ENCODE assay signal across 8 cellular contexts in the genomic region with DNA sequence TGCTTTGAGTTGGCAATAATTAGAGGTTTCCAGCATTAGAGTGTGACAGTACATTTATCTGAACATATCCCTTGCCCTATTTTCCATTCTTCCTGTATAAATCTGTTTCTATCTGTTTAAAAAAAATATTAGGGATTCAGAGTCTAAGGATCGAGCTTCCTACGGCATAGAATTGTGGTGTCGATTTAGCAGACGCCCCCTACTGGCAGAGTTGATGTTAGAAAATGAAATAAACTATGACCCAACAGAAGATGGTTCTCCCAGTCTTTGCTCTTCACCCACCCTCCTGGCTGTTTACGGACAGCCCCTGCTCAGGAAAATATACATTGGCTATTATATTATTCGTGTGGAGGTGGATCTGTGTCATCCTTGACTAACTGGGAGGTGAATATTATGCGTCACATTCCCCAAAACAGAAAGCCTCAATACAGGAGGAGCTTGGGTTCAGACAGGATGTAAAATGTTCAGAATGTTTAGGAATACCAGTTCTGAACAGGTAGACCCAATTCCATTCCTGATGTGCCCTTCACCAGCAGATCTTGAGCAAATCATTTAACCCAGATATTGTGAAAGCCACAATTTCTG. TPM values are rescaled to one million over a fixed set of nuclear protein-coding genes. Genes with fewer than 3 reads are reported as not detected.
DNase-seq lines count a peak whose midpoint lies in the region; ATAC-seq and TF ChIP-seq lines count a peak whose summit lies in the region.

No MANE protein-coding gene starts in this region.

- H3K4me1 ChIP-seq in cardiac muscle cell (ENCODE audit: low read depth) (no peaks in the 10 kb centered on the region), OCI-LY3 (ENCODE audit: low read length) (peaks cover 8% of the 10 kb centered on the region)

- peak overlapping the region; percentile 4 for H3K4me3 Mint-ChIP-seq in activated naive CD8-positive, alpha-beta T cell treated with anti-CD3 and anti-CD28 coated beads, Interleukin-2, amount 10 ng/mL, durations not matched to agents 7 days and 5 days
- peak overlapping the region; percentile 34 for H3K4me3 Mint-ChIP-seq in stimulated activated effector memory CD8-positive, alpha-beta T cell treated with anti-CD3 and anti-CD28 coated beads, Interleukin-12 subunit alpha, Interleukin-12 subunit beta, amount 100 ng/mL, for 72 hours

- H3K9me3 Mint-ChIP-seq in activated naive CD8-positive, alpha-beta T cell treated with anti-CD3 and anti-CD28 coated beads, Interleukin-2, amount 10 ng/mL, durations not matched to agents 7 days and 5 days: peaks cover 4% of the 10 kb centered on the region
- no peaks in the 10 kb centered on the region for H3K9me3 Mint-ChIP-seq in stimulated activated effector memory CD8-positive, alpha-beta T cell treated with anti-CD3 and anti-CD28 coated beads, Interleukin-12 subunit alpha, Interleukin-12 subunit beta, amount 100 ng/mL, for 72 hours

- H3K4me3 ChIP-seq in cardiac muscle cell: no peak overlapping the region
- peak overlapping the region; percentile 51 for H3K4me3 ChIP-seq in OCI-LY3 (ENCODE audit: low read length)

- no peaks in the 10 kb centered on the region for H3K27me3 Mint-ChIP-seq in activated naive CD8-positive, alpha-beta T cell treated with anti-CD3 and anti-CD28 coated beads, Interleukin-2, amount 10 ng/mL, durations not matched to agents 7 days and 5 days

- H3K27ac ChIP-seq in cardiac muscle cell (no peak overlapping the region), OCI-LY3 (ENCODE audit: low read length) (no peak overlapping the region)

- POLR2A ChIA-PET in activated naive CD8-positive, alpha-beta T cell treated with anti-CD3 and anti-CD28 coated beads, Interleukin-2, amount 10 ng/mL, durations not matched to agents 7 days and 5 days (lab: Charles Lee): interaction anchor here (1.3 to 1.6 kb wide), 3 partner anchors 68 to 141 kb away, joined by 3 to 5 read pairs (median 5); no protein-coding TSS in a partner anchor

- DNase-seq in cardiac muscle cell (ENCODE audit: low read depth in 1 of 2, low spot score in 1 of 2): peak; percentile 54 to 63
- DNase-seq in Right ventricle myocardium inferior (ENCODE audit: missing footprints): no peak
- no peak for DNase-seq in activated naive CD8-positive, alpha-beta T cell treated with anti-CD3 and anti-CD28 coated beads, Interleukin-2, amount 10 ng/mL, durations not matched to agents 7 days and 5 days
- peak; percentile 50 for DNase-seq in iPS-NIHi11 (ENCODE audit: low spot score)
- DNase-seq in stimulated activated effector memory CD8-positive, alpha-beta T cell treated with anti-CD3 and anti-CD28 coated beads, Interleukin-12 subunit alpha, Interleukin-12 subunit beta, amount 100 ng/mL, for 72 hours (ENCODE audit: low spot score in 2 of 2): peak; percentile 30 to 58

- H3K9ac ChIP-seq in OCI-LY3 (ENCODE audit: low read length): no peak overlapping the region

- H3K36me3 Mint-ChIP-seq in activated naive CD8-positive, alpha-beta T cell treated with anti-CD3 and anti-CD28 coated beads, Interleukin-2, amount 10 ng/mL, durations not matched to agents 7 days and 5 days: peaks cover 12% of the 10 kb centered on the region
- H3K36me3 Mint-ChIP-seq in stimulated activated effector memory CD8-positive, alpha-beta T cell treated with anti-CD3 and anti-CD28 coated beads, Interleukin-12 subunit alpha, Interleukin-12 subunit beta, amount 100 ng/mL, for 72 hours: no peaks in the 10 kb centered on the region

- no peaks in the 10 kb centered on the region for H3K79me2 ChIP-seq in OCI-LY3 (ENCODE audit: low read length)

- H2AFZ ChIP-seq in OCI-LY3 (ENCODE audit: low read depth, low read length): no peak overlapping the region; the same call in 1 of the 2 replicates

- ATAC-seq in Right ventricle myocardium inferior (no peak), HG02642 (IDR thresholded peaks at IDR 0.05; ENCODE audit: poor library complexity, unreplicated experiment) (peak; percentile 67), GM18867 (IDR thresholded peaks at IDR 0.05; ENCODE audit: unreplicated experiment) (no peak)
- no peak for ATAC-seq in activated naive CD8-positive, alpha-beta T cell treated with anti-CD3 and anti-CD28 coated beads, Interleukin-2, amount 10 ng/mL, durations not matched to agents 7 days and 5 days (ENCODE audit: low read depth)
- ATAC-seq in stimulated activated effector memory CD8-positive, alpha-beta T cell treated with anti-CD3 and anti-CD28 coated beads, Interleukin-12 subunit alpha, Interleukin-12 subunit beta, amount 100 ng/mL, for 72 hours: peak; percentile 40

- H3K36me3 ChIP-seq in cardiac muscle cell: no peaks in the 10 kb centered on the region
- H3K36me3 ChIP-seq in OCI-LY3 (replicated peaks; ENCODE audit: low read depth, low read length): no peaks in the 10 kb centered on the region

- H3K4me1 Mint-ChIP-seq in activated naive CD8-positive, alpha-beta T cell treated with anti-CD3 and anti-CD28 coated beads, Interleukin-2, amount 10 ng/mL, durations not matched to agents 7 days and 5 days: peaks cover 35% of the 10 kb centered on the region
- peaks cover 43% of the 10 kb centered on the region for H3K4me1 Mint-ChIP-seq in stimulated activated effector memory CD8-positive, alpha-beta T cell treated with anti-CD3 and anti-CD28 coated beads, Interleukin-12 subunit alpha, Interleukin-12 subunit beta, amount 100 ng/mL, for 72 hours

- H3K27me3 ChIP-seq in cardiac muscle cell (no peaks in the 10 kb centered on the region), OCI-LY3 (ENCODE audit: low read depth, low read length) (no peaks in the 10 kb centered on the region)

- no peak overlapping the region for H3K27ac Mint-ChIP-seq in activated naive CD8-positive, alpha-beta T cell treated with anti-CD3 and anti-CD28 coated beads, Interleukin-2, amount 10 ng/mL, durations not matched to agents 7 days and 5 days
- no peak overlapping the region for H3K27ac Mint-ChIP-seq in stimulated activated effector memory CD8-positive, alpha-beta T cell treated with anti-CD3 and anti-CD28 coated beads, Interleukin-12 subunit alpha, Interleukin-12 subunit beta, amount 100 ng/mL, for 72 hours

- intact Hi-C loops in Right ventricle myocardium inferior (cut with DNase I): loop anchor here (5.0 kb wide), 1 partner anchor 34 kb away; no protein-coding TSS in a partner anchor

- H3K4me2 ChIP-seq in OCI-LY3 (ENCODE audit: low read length): peak overlapping the region; percentile 68

- H3K9me3 ChIP-seq in cardiac muscle cell (ENCODE audit: low read depth) (no peaks in the 10 kb centered on the region), OCI-LY3 (ENCODE audit: insufficient read depth, low read length) (no peaks in the 10 kb centered on the region)

- peak; percentile 72 for TF ChIP-seq CTCF in cardiac muscle cell (IDR thresholded peaks at IDR 0.05; ENCODE audit: low read depth, low read length)
- TF ChIP-seq CTCF in OCI-LY3 (IDR thresholded peaks at IDR 0.05; ENCODE audit: low read depth, low read length): peak; percentile 88

- H4K20me1 ChIP-seq in OCI-LY3 (ENCODE audit: insufficient read depth, low read length): no peaks in the 10 kb centered on the region

RNA-seq across cellular contexts. Expression of a gene that starts 10.6 kb away (rescaled TPM):
- total RNA-seq in cardiac muscle cell (0.80 TPM in 1 of 2 replicates, not detected in the other), Right ventricle myocardium inferior (not detected)
- not detected in 2 replicates for polyA plus RNA-seq in cardiac muscle cell
- total RNA-seq in activated naive CD8-positive, alpha-beta T cell treated with anti-CD3 and anti-CD28 coated beads, Interleukin-2, amount 10 ng/mL, durations not matched to agents 7 days and 5 days: 1 to 10 TPM; 3.1 to 3.6 TPM

Comparison
In these comparisons a context has a peak if more than half of its experiments do, and no peak if none do; other contexts are left out.
1. DNase-seq: peak in cardiac muscle cell (2 of 2), iPS-NIHi11 (single experiment) and stimulated activated effector memory CD8-positive, alpha-beta T cell treated with anti-CD3 and anti-CD28 coated beads, Interleukin-12 subunit alpha, Interleukin-12 subunit beta, amount 100 ng/mL, for 72 hours (2 of 2); none in Right ventricle myocardium inferior (single experiment) and activated naive CD8-positive, alpha-beta T cell treated with anti-CD3 and anti-CD28 coated beads, Interleukin-2, amount 10 ng/mL, durations not matched to agents 7 days and 5 days (single experiment).
2. ATAC-seq: peak in HG02642 (single experiment) and stimulated activated effector memory CD8-positive, alpha-beta T cell treated with anti-CD3 and anti-CD28 coated beads, Interleukin-12 subunit alpha, Interleukin-12 subunit beta, amount 100 ng/mL, for 72 hours (single experiment); none in Right ventricle myocardium inferior (single experiment), activated naive CD8-positive, alpha-beta T cell treated with anti-CD3 and anti-CD28 coated beads, Interleukin-2, amount 10 ng/mL, durations not matched to agents 7 days and 5 days (single experiment) and GM18867 (single experiment).